Comparison of ENCODE assay signal across 30 cellular contexts in genomic region chr3:37604336-37604833, GRCh38.
"Had no signal": no experiment of that assay in that cellular context is flagged by ENCODE, and none has a peak within 500 bp of the region (broad histone marks: within the 10 kb centered on the region; RNA-seq: fewer than 3 reads in every experiment).

No MANE protein-coding gene starts in this region.

- ATAC-seq: activated CD8-positive, alpha-beta memory T cell treated with anti-CD3 and anti-CD28 coated beads, Interleukin-2, amount 10 ng/mL, durations not matched to agents 7 days and 5 days; body of pancreas; Panc1; T-cell had no signal

- H3K4me1 ChIP-seq: body of pancreas, SJCRH30 had no signal

- H3K9me3 ChIP-seq: body of pancreas, SJCRH30, SK-N-SH had no signal

- H3K9ac ChIP-seq: KMS-11, SK-N-SH had no signal

- H3K27ac ChIP-seq: body of pancreas, KMS-11, SJCRH30, VCaP had no signal

- H3K4me3 ChIP-seq: body of pancreas, SJCRH30 had no signal

- H3K27me3 ChIP-seq: body of pancreas, SJCRH30 had no signal

- DNase-seq: activated B cell treated with CpG ODN at 0.5 μM for 24 hours; activated CD4-positive, alpha-beta memory T cell treated with anti-CD3 and anti-CD28 coated beads, Interleukin-2, amount 10 ng/mL, durations not matched to agents 7 days and 5 days; activated CD4-positive, alpha-beta T cell treated with anti-CD3 and anti-CD28 coated beads for 4 hours; activated CD4-positive, alpha-beta T cell treated with anti-CD3 and anti-CD28 coated beads, Interleukin-2, amount 50 U/mL, for 1 hour; activated CD4-positive, CD25-positive, alpha-beta regulatory T cell treated with anti-CD3 and anti-CD28 coated beads, Interleukin-2, amount 50 U/mL, for 72 hours; activated CD8-positive, alpha-beta memory T cell treated with anti-CD3 and anti-CD28 coated beads for 24 hours; activated CD8-positive, alpha-beta memory T cell treated with anti-CD3 and anti-CD28 coated beads, Interleukin-2, amount 10 ng/mL, durations not matched to agents 7 days and 5 days; activated CD8-positive, alpha-beta memory T cell treated with anti-CD3 and anti-CD28 coated beads, Interleukin-2, amount 50 U/mL, for 48 hours; activated effector memory CD4-positive, alpha-beta T cell treated with Interleukin-2 at 50 U/mL for 16 hours; activated naive CD4-positive, alpha-beta T cell treated with anti-CD3 and anti-CD28 coated beads, Interleukin-2, amount 50 U/mL, for 16 hours; activated naive CD8-positive, alpha-beta T cell treated with anti-CD3 and anti-CD28 coated beads for 36 hours; activated T-cell treated with anti-CD3 and anti-CD28 coated beads, Interleukin-2, amount 50 U/mL, for 48 hours; amniotic stem cell; body of pancreas; caudate nucleus; NCI-H1105; NCI-H1436; NCI-H1694; NCI-H2029; NCI-H345; NCI-H524 treated with DMSO at 0.1 percent for 48 hours; SHP77; SJCRH30; SK-N-SH; T-cell; T-helper 2 cell; T-helper 9 cell had no signal

- H3K4me2 ChIP-seq: KMS-11, SK-N-SH had no signal

- H3K36me3 ChIP-seq: SJCRH30 had no signal
